ENCODE assay signal across 22 cellular contexts in the genomic region with DNA sequence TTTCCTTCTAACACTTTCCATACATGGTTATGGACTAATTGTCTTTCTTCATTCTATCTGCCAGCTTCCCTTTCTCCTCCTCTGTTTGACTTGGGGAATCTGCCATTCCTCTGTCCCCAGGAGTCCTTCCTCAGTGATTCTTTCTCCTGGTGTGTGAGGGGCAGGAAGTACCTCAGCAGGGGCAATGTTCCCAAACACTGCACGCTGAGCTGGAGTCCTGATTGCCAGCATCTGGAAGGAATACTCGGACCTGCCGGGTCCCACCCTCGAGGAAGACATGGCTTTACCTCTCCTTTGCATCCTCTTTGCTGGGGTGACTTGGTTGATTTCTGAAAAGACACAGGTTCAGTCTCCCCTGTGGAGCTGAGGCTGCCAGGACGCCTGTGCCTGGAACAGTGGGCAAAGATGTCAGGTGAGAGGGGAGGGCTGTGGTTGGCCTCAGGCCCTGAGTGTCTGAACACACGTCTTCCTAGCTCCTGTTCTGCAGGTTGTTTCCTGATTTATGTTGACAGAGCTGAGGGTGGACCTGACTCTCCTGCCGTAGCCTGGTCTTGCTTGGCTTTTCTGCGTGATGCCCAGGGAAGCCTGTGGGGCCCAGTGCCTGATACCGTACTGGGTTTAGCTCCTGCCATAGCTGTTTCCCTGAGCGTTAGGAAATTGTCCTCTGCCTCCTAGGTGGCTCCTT. TPM values are rescaled to one million over a fixed set of nuclear protein-coding genes. Genes with fewer than 3 reads are reported as not detected.
DNase-seq lines count a peak whose midpoint lies in the region; ATAC-seq and TF ChIP-seq lines count a peak whose summit lies in the region.
"Had no signal": no experiment of that assay in that cellular context is flagged by ENCODE, and none has a peak within 500 bp of the region (broad histone marks: within the 10 kb centered on the region; RNA-seq: fewer than 3 reads in every experiment).

No MANE protein-coding gene starts in this region.

- no peaks in the 10 kb centered on the region for H4K20me1 ChIP-seq in Karpas-422 (ENCODE audit: insufficient read depth, low read depth, low read length)

- H3K4me2 ChIP-seq in Karpas-422 (ENCODE audit: low read depth, low read length, poor library complexity, severe bottlenecking): no peak overlapping the region

- H3K27me3 Mint-ChIP-seq in stimulated activated naive CD8-positive, alpha-beta T cell treated with anti-CD3 and anti-CD28 coated beads, Interleukin-15, Interleukin-2, amounts not matched to agents 100 ng/mL and 50 ng/mL, for 24 hours: no peaks in the 10 kb centered on the region
- no peaks in the 10 kb centered on the region for H3K27me3 Mint-ChIP-seq in stimulated activated naive CD8-positive, alpha-beta T cell treated with anti-CD3 and anti-CD28 coated beads, Interleukin-15, amount 100 ng/mL, for 72 hours
- H3K27me3 Mint-ChIP-seq in WTC11 (ENCODE audit: low read depth): peaks cover 4% of the 10 kb centered on the region; the same call in 1 of the 2 replicates

- peaks cover 21% of the 10 kb centered on the region for H3K4me1 Mint-ChIP-seq in stimulated activated naive CD8-positive, alpha-beta T cell treated with anti-CD3 and anti-CD28 coated beads, Interleukin-15, Interleukin-2, amounts not matched to agents 100 ng/mL and 50 ng/mL, for 24 hours (ENCODE audit: low read depth)
- peaks cover 48% of the 10 kb centered on the region for H3K4me1 Mint-ChIP-seq in stimulated activated naive CD8-positive, alpha-beta T cell treated with anti-CD3 and anti-CD28 coated beads, Interleukin-15, amount 100 ng/mL, for 72 hours
- H3K4me1 Mint-ChIP-seq in WTC11: peaks cover 37% of the 10 kb centered on the region

- CTCF ChIA-PET in WTC11 (lab: Charles Lee): interaction anchor here (0.5 to 2.0 kb wide), 14 partner anchors 20 to 270 kb away, joined by 3 to 11 read pairs (median 4); partner anchors contain the start of genes MARK2 and RCOR2

- H3K4me3 ChIP-seq in iPS-18a (ENCODE audit: low read length): peak overlapping the region; percentile 16
- no peak overlapping the region for H3K4me3 ChIP-seq in Karpas-422 (ENCODE audit: low read length)
- H3K4me3 ChIP-seq: MG63, right atrium auricular region, transverse colon had no signal

- H3K9me3 ChIP-seq in iPS-18a (ENCODE audit: control insufficient read depth, low read depth, low read length) (no peaks in the 10 kb centered on the region), Karpas-422 (ENCODE audit: low read length) (no peaks in the 10 kb centered on the region)
- H3K9me3 ChIP-seq: MG63, right atrium auricular region, transverse colon had no signal

- TF ChIP-seq CTCF in WTC11 (IDR thresholded peaks at IDR 0.05): no peak

- H3K27ac ChIP-seq in iPS-18a (ENCODE audit: low read length) (peak overlapping the region; percentile 46), Karpas-422 (ENCODE audit: low read length) (no peak overlapping the region)
- H3K27ac ChIP-seq: transverse colon had no signal

- DNase-seq in stimulated activated naive CD8-positive, alpha-beta T cell treated with anti-CD3 and anti-CD28 coated beads, Interleukin-15, amount 100 ng/mL, for 72 hours: no peak
- DNase-seq in WTC11 (ENCODE audit: low spot score) (no peak), SW480 (ENCODE audit: low spot score) (no peak), Karpas-422 (no peak), kidney tubule cell (ENCODE audit: low spot score) (no peak)
- DNase-seq: activated CD4-positive, alpha-beta T cell treated with anti-CD3 and anti-CD28 coated beads for 1 hour; activated T-cell treated with anti-CD3 and anti-CD28 coated beads, Interleukin-2, amount 50 U/mL, for 1 hour; amniotic stem cell; cortex of kidney; DMS53; erythroblast; kidney glomerular epithelial cell; MG63; NCI-H187 treated with DMSO at 0.1 percent for 48 hours; NCI-H510A; stimulated activated CD8-positive, alpha-beta memory T cell treated with anti-CD3 and anti-CD28 coated beads, Interleukin-4, amount 100 ng/mL, for 48 hours; transverse colon had no signal

- H3K27me3 ChIP-seq in iPS-18a (ENCODE audit: control insufficient read depth, insufficient read depth, low read length): no peaks in the 10 kb centered on the region
- no peaks in the 10 kb centered on the region for H3K27me3 ChIP-seq in Karpas-422 (ENCODE audit: low read length)
- H3K27me3 ChIP-seq: MG63, right atrium auricular region, transverse colon had no signal

- H2AFZ ChIP-seq in Karpas-422 (ENCODE audit: low read length): no peak overlapping the region

- H3K4me3 Mint-ChIP-seq in stimulated activated naive CD8-positive, alpha-beta T cell treated with anti-CD3 and anti-CD28 coated beads, Interleukin-15, Interleukin-2, amounts not matched to agents 100 ng/mL and 50 ng/mL, for 24 hours: no peak overlapping the region
- no peak overlapping the region for H3K4me3 Mint-ChIP-seq in stimulated activated naive CD8-positive, alpha-beta T cell treated with anti-CD3 and anti-CD28 coated beads, Interleukin-15, amount 100 ng/mL, for 72 hours
- H3K4me3 Mint-ChIP-seq in WTC11: peak overlapping the region; percentile 36

- peak overlapping the region; percentile 7 for H3K27ac Mint-ChIP-seq in stimulated activated naive CD8-positive, alpha-beta T cell treated with anti-CD3 and anti-CD28 coated beads, Interleukin-15, Interleukin-2, amounts not matched to agents 100 ng/mL and 50 ng/mL, for 24 hours
- peak overlapping the region in 1 of 2 donors; percentile 10 for H3K27ac Mint-ChIP-seq in stimulated activated naive CD8-positive, alpha-beta T cell treated with anti-CD3 and anti-CD28 coated beads, Interleukin-15, amount 100 ng/mL, for 72 hours
- peak overlapping the region; percentile 92 for H3K27ac Mint-ChIP-seq in WTC11

- no peak overlapping the region for H3K9ac ChIP-seq in iPS-18a (ENCODE audit: low read length)
- H3K9ac ChIP-seq in Karpas-422 (ENCODE audit: low read length): no peak overlapping the region

- ATAC-seq in stimulated activated naive CD8-positive, alpha-beta T cell treated with anti-CD3 and anti-CD28 coated beads, Interleukin-15, amount 100 ng/mL, for 72 hours: no peak
- ATAC-seq in WTC11 (peak; percentile 17), HG02759 (IDR thresholded peaks at IDR 0.05; ENCODE audit: unreplicated experiment) (no peak)
- ATAC-seq: Panc1 had no signal

- H3K79me2 ChIP-seq in Karpas-422 (ENCODE audit: low read length): peaks cover 43% of the 10 kb centered on the region

- POLR2A ChIA-PET in WTC11 (lab: Charles Lee): interaction anchor here (0.7 to 1.1 kb wide), 3 partner anchors 12 to 61 kb away, joined by 3 to 5 read pairs (median 4); no protein-coding TSS in a partner anchor

- peaks cover 29% of the 10 kb centered on the region for H3K4me1 ChIP-seq in iPS-18a (ENCODE audit: control insufficient read depth, low read depth, low read length)
- H3K4me1 ChIP-seq in Karpas-422 (ENCODE audit: low read length): peaks cover 20% of the 10 kb centered on the region

- H3K9me3 Mint-ChIP-seq in stimulated activated naive CD8-positive, alpha-beta T cell treated with anti-CD3 and anti-CD28 coated beads, Interleukin-15, Interleukin-2, amounts not matched to agents 100 ng/mL and 50 ng/mL, for 24 hours: no peaks in the 10 kb centered on the region
- H3K9me3 Mint-ChIP-seq in stimulated activated naive CD8-positive, alpha-beta T cell treated with anti-CD3 and anti-CD28 coated beads, Interleukin-15, amount 100 ng/mL, for 72 hours: no peaks in the 10 kb centered on the region
- no peaks in the 10 kb centered on the region for H3K9me3 Mint-ChIP-seq in WTC11

- H3K9me2 ChIP-seq in Karpas-422 (replicated peaks; ENCODE audit: insufficient read depth, low read length): no peaks in the 10 kb centered on the region

- H3K36me3 ChIP-seq in iPS-18a (ENCODE audit: control insufficient read depth, low read depth, low read length): peaks cover 7% of the 10 kb centered on the region
- peaks cover 8% of the 10 kb centered on the region for H3K36me3 ChIP-seq in Karpas-422 (ENCODE audit: insufficient read depth, low read length)
- H3K36me3 ChIP-seq: transverse colon had no signal

- peaks cover 23% of the 10 kb centered on the region for H3K36me3 Mint-ChIP-seq in stimulated activated naive CD8-positive, alpha-beta T cell treated with anti-CD3 and anti-CD28 coated beads, Interleukin-15, Interleukin-2, amounts not matched to agents 100 ng/mL and 50 ng/mL, for 24 hours (ENCODE audit: low read depth)
- H3K36me3 Mint-ChIP-seq in WTC11: peaks cover 7% of the 10 kb centered on the region

TF ChIP-seq in WTC11, 78 proteins besides CTCF, POLR2A, EP300 and RAD21 (continues in another document):
- TF ChIP-seq NR3C1 (CRISPR knock-in tag; conservative IDR thresholded peaks at IDR 0.05; ENCODE audit: low read depth): no peak
- peak; percentile 91 for TF ChIP-seq ETV6 (CRISPR knock-in tag; IDR thresholded peaks at IDR 0.05)
- no peak for TF ChIP-seq TCF7 (CRISPR knock-in tag; IDR thresholded peaks at IDR 0.05; ENCODE audit: low read depth)
- no peak for TF ChIP-seq CREM (CRISPR knock-in tag; IDR thresholded peaks at IDR 0.05)
- 0 out of 2 replicates have a peak, but pooled peaks have one; percentile 24 for TF ChIP-seq FOXP4 (CRISPR knock-in tag; IDR thresholded peaks at IDR 0.05)
- TF ChIP-seq ZNF416 (CRISPR knock-in tag; IDR thresholded peaks at IDR 0.05): no peak
- no peak for TF ChIP-seq GABPB1 (CRISPR knock-in tag; IDR thresholded peaks at IDR 0.05)
- TF ChIP-seq IRF2 (CRISPR knock-in tag; IDR thresholded peaks at IDR 0.05; ENCODE audit: borderline replicate concordance, low read depth): no peak

RNA-seq across cellular contexts. Expression of gene COX8A, which starts 4.3 kb away (rescaled TPM):
- total RNA-seq in WTC11 (2021): 518 to 587 TPM (median 554 TPM) in 3 replicates
- 574 and 779 TPM in 2 replicates for total RNA-seq in Karpas-422 (2014; rRNA removed; shearing (Covaris generic); ENCODE audit: low replicate concordance)

RNA-seq across cellular contexts. Expression of gene OTUB1, which starts 7.5 kb away (rescaled TPM):
- total RNA-seq in WTC11 (2021): 94.3 to 112 TPM (median 99.3 TPM) in 3 replicates
- total RNA-seq in Karpas-422 (2014; rRNA removed; shearing (Covaris generic); ENCODE audit: low replicate concordance): 41.6 and 61.7 TPM in 2 replicates

RNA-seq across cellular contexts. Expression of gene NAA40, which starts 39.9 kb away (rescaled TPM):
- total RNA-seq in WTC11 (2021): 31.1 to 32.7 TPM (median 31.8 TPM) in 3 replicates
- total RNA-seq in Karpas-422 (2014; rRNA removed; shearing (Covaris generic); ENCODE audit: low replicate concordance): 19.0 and 19.2 TPM in 2 replicates

RNA-seq across cellular contexts. Expression of gene FLRT1, which starts 57.0 kb away (rescaled TPM):
- total RNA-seq in WTC11 (2021): 0.14 to 0.20 TPM (median 0.16 TPM) in 3 replicates
- total RNA-seq in Karpas-422 (2014; rRNA removed; shearing (Covaris generic); ENCODE audit: low replicate concordance): not detected in 2 replicates
